Comparison of ENCODE assay signal across 8 cellular contexts in genomic region chr22:23716811-23717801, GRCh38. TPM values are rescaled to one million over a fixed set of nuclear protein-coding genes. Genes with fewer than 3 reads are reported as not detected.
DNase-seq lines count a peak whose midpoint lies in the region; ATAC-seq, FAIRE-seq and TF ChIP-seq lines count a peak whose summit lies in the region.

No MANE protein-coding gene starts in this region.

- peak; percentile 85 for ATAC-seq in activated naive CD8-positive, alpha-beta T cell treated with anti-CD3 and anti-CD28 coated beads, Interleukin-2, amount 50 U/mL, for 24 hours
- ATAC-seq in Right ventricle myocardium superior (ENCODE audit: poor library complexity), result peak; percentile 99

- H3K27me3 ChIP-seq in SU-DHL-6 (ENCODE audit: low read length) (no peaks in the 10 kb centered on the region), ovary (no peaks in the 10 kb centered on the region), thyroid gland (no peaks in the 10 kb centered on the region)

- peaks cover 22% of the 10 kb centered on the region for H3K4me1 Mint-ChIP-seq in activated naive CD8-positive, alpha-beta T cell treated with anti-CD3 and anti-CD28 coated beads, Interleukin-2, amount 50 U/mL, for 24 hours

- intact Hi-C loops in Right ventricle myocardium superior (cut with DNase I), result no loop called here
- intact Hi-C loops in ovary (cut with DNase I), result no loop called here
- intact Hi-C loops in thyroid gland (cut with DNase I), result no loop called here

- peaks cover 9% of the 10 kb centered on the region for H3K36me3 Mint-ChIP-seq in activated naive CD8-positive, alpha-beta T cell treated with anti-CD3 and anti-CD28 coated beads, Interleukin-2, amount 50 U/mL, for 24 hours (ENCODE audit: low read depth)

- no peak for FAIRE-seq in H54 (lab: Jason Lieb, UNC)

- peak overlapping the region; percentile 40 for H3K27ac ChIP-seq in SU-DHL-6 (ENCODE audit: low read depth, low read length)
- peak overlapping the region; percentile 31 to 64 for H3K27ac ChIP-seq in ovary
- peak overlapping the region; percentile 13 to 70 (median 44) for H3K27ac ChIP-seq in thyroid gland

- peak overlapping the region; percentile 85 for H3K4me3 ChIP-seq in SU-DHL-6 (ENCODE audit: insufficient read depth, low read length, poor library complexity, severe bottlenecking)
- peak overlapping the region; percentile 79 for H3K4me3 ChIP-seq in ovary
- H3K4me3 ChIP-seq in thyroid gland (replicated peaks in 1 of 3), result peak overlapping the region; percentile 22 to 88 (median 67)

- no peaks in the 10 kb centered on the region for H3K9me2 ChIP-seq in SU-DHL-6 (replicated peaks; ENCODE audit: insufficient read depth, low read length)

- H3K4me3 Mint-ChIP-seq in activated naive CD8-positive, alpha-beta T cell treated with anti-CD3 and anti-CD28 coated beads, Interleukin-2, amount 50 U/mL, for 24 hours, result peak overlapping the region; percentile 71

- WGBS in ovary, 3 donors, result 2 to 4% (median 2%) methylated on average over 77 to 84 of the region's 84 CpGs
- 15 to 22% methylated on average over 16 to 21 of the region's 84 CpGs for WGBS in thyroid gland, 2 donors

- peaks cover 15% of the 10 kb centered on the region for H3K79me2 ChIP-seq in SU-DHL-6 (ENCODE audit: insufficient read depth, low read length)

- no peaks in the 10 kb centered on the region for H3F3A ChIP-seq in SU-DHL-6 (ENCODE audit: insufficient read depth)

- peak overlapping the region; percentile 83 for H3K27ac Mint-ChIP-seq in activated naive CD8-positive, alpha-beta T cell treated with anti-CD3 and anti-CD28 coated beads, Interleukin-2, amount 50 U/mL, for 24 hours

- no peaks in the 10 kb centered on the region for H3K27me3 Mint-ChIP-seq in activated naive CD8-positive, alpha-beta T cell treated with anti-CD3 and anti-CD28 coated beads, Interleukin-2, amount 50 U/mL, for 24 hours

- H3K4me2 ChIP-seq in SU-DHL-6 (ENCODE audit: low read depth, low read length, poor library complexity, severe bottlenecking), result peak overlapping the region; percentile 77

- no peaks in the 10 kb centered on the region for H3K9me3 ChIP-seq in SU-DHL-6 (ENCODE audit: insufficient read depth, low read length)
- H3K9me3 ChIP-seq in ovary, result no peaks in the 10 kb centered on the region
- no peaks in the 10 kb centered on the region for H3K9me3 ChIP-seq in thyroid gland

- H2AFZ ChIP-seq in SU-DHL-6 (ENCODE audit: low read depth, low read length, severe bottlenecking), result peak overlapping the region; percentile 97

- TF ChIP-seq POLR2A in H54 (IDR thresholded peaks at IDR 0.05; ENCODE audit: low read depth, low read length), result peak; percentile 81
- peak; percentile 68 for TF ChIP-seq POLR2A in ovary (IDR thresholded peaks at IDR 0.05)
- peak in 1 of 2 donors; percentile 90 for TF ChIP-seq POLR2A in thyroid gland (IDR thresholded peaks at IDR 0.05)

- DNase-seq in DMS79 (lab: John Stamatoyannopoulos, UW) (peak; percentile 42), H54 (ENCODE audit: insufficient read length, low spot score) (peak; percentile 72), NCI-H1092 (lab: John Stamatoyannopoulos, UW) (peak; percentile 87), Right ventricle myocardium superior (peak; percentile 93), ovary (peak; percentile 88 to 92 (median 91)), thyroid gland (peak; percentile 82)
- peak; percentile 85 for DNase-seq in activated naive CD8-positive, alpha-beta T cell treated with anti-CD3 and anti-CD28 coated beads, Interleukin-2, amount 50 U/mL, for 24 hours

- TF ChIP-seq EP300 in ovary (IDR thresholded peaks at IDR 0.05), result no peak

- H3K4me1 ChIP-seq in ovary (ENCODE audit: insufficient read depth) (peaks cover 5% of the 10 kb centered on the region), thyroid gland (peaks cover 8 to 12% of the 10 kb centered on the region in 2 donors)

- TF ChIP-seq CTCF in SU-DHL-6 (IDR thresholded peaks at IDR 0.05; ENCODE audit: insufficient read depth, low read length, poor library complexity, severe bottlenecking) (no peak), ovary (IDR thresholded peaks at IDR 0.05) (peak in 1 of 3 donors; percentile 20), thyroid gland (IDR thresholded peaks at IDR 0.05) (no peak)

- no peaks in the 10 kb centered on the region for H3K36me3 ChIP-seq in SU-DHL-6 (ENCODE audit: low read length)
- H3K36me3 ChIP-seq in ovary, result no peaks in the 10 kb centered on the region
- H3K36me3 ChIP-seq in thyroid gland, result peaks cover 0 to 12% of the 10 kb centered on the region in 2 donors

- H3K9ac ChIP-seq in SU-DHL-6 (ENCODE audit: low read length), result peak overlapping the region; percentile 84

- H4K20me1 ChIP-seq in SU-DHL-6 (ENCODE audit: low read depth, low read length), result no peaks in the 10 kb centered on the region

- no peaks in the 10 kb centered on the region for H3K9me3 Mint-ChIP-seq in activated naive CD8-positive, alpha-beta T cell treated with anti-CD3 and anti-CD28 coated beads, Interleukin-2, amount 50 U/mL, for 24 hours

RNA-seq across cellular contexts. Expression of gene RGL4, which starts 26.3 kb away (rescaled TPM):
- total RNA-seq in Right ventricle myocardium superior (not detected), ovary (under 1 TPM in 1 of 7 donors, not detected in 6; 0.20 TPM), thyroid gland (1 to 10 TPM in 1 of 4 donors, under 1 TPM in 1, not detected in 2; 0.25 to 1.3 TPM)
- under 1 TPM in 1 of 2 donors, not detected in 1; 0.31 TPM for polyA plus RNA-seq in ovary

RNA-seq across cellular contexts. Expression of gene ZNF70, which starts 33.8 kb away (rescaled TPM):
- 2.8 TPM for total RNA-seq in Right ventricle myocardium superior
- total RNA-seq in ovary, result 10 to 100 TPM in 5 of 7 donors, 1 to 10 TPM in 2; 4.8 to 21.6 (median 17.8) TPM
- polyA plus RNA-seq in ovary, result 1 to 10 TPM; 3.8 to 6.4 TPM
- 10 to 100 TPM in 1 of 4 donors, 1 to 10 TPM in 3; 5.0 to 10.7 (median 7.4) TPM for total RNA-seq in thyroid gland

RNA-seq across cellular contexts. Expression of gene VPREB3, which starts 37.1 kb away (rescaled TPM):
- 0.51 TPM for total RNA-seq in Right ventricle myocardium superior
- total RNA-seq in ovary, result 1 to 10 TPM in 1 of 7 donors, not detected in 6; 2.8 TPM
- polyA plus RNA-seq in ovary, result not detected
- total RNA-seq in thyroid gland, result not detected

RNA-seq across cellular contexts. Expression of gene C22orf15, which starts 45.7 kb away (rescaled TPM):
- total RNA-seq in Right ventricle myocardium superior (not detected), ovary (1 to 10 TPM in 4 of 7 donors, under 1 TPM in 3; 0.48 to 6.5 (median 1.1) TPM), thyroid gland (not detected)
- polyA plus RNA-seq in ovary, result under 1 TPM; 0.28 to 0.77 TPM

RNA-seq across cellular contexts. Expression of gene CHCHD10, which starts 50.7 kb away (rescaled TPM):
- 1,600 TPM for total RNA-seq in Right ventricle myocardium superior
- 10 to 100 TPM in 6 of 7 donors, 1 to 10 TPM in 1; 2.7 to 40.5 (median 22.9) TPM for total RNA-seq in ovary
- polyA plus RNA-seq in ovary, result 10 to 100 TPM; 17.6 to 20.1 TPM
- total RNA-seq in thyroid gland, result 100 to 1,000 TPM in 1 of 4 donors, 10 to 100 TPM in 2, 1 to 10 TPM in 1; 9.4 to 154 (median 47.0) TPM

Comparison
In these comparisons a context has a peak if more than half of its experiments do, and no peak if none do; other contexts are left out.
1. Peak in every context shown above with its lines: DNase-seq, ATAC-seq, H3K4me3 ChIP-seq and H3K27ac ChIP-seq.
2. DNase-seq: peak in every context shown above with its lines; median percentile 93 in Right ventricle myocardium superior; 91 in ovary; 87 in NCI-H1092; 85 in activated naive CD8-positive, alpha-beta T cell treated with anti-CD3 and anti-CD28 coated beads, Interleukin-2, amount 50 U/mL, for 24 hours; 82 in thyroid gland; 72 in H54; 42 in DMS79.